ENCODE assay signal across 18 cellular contexts in the genomic region with DNA sequence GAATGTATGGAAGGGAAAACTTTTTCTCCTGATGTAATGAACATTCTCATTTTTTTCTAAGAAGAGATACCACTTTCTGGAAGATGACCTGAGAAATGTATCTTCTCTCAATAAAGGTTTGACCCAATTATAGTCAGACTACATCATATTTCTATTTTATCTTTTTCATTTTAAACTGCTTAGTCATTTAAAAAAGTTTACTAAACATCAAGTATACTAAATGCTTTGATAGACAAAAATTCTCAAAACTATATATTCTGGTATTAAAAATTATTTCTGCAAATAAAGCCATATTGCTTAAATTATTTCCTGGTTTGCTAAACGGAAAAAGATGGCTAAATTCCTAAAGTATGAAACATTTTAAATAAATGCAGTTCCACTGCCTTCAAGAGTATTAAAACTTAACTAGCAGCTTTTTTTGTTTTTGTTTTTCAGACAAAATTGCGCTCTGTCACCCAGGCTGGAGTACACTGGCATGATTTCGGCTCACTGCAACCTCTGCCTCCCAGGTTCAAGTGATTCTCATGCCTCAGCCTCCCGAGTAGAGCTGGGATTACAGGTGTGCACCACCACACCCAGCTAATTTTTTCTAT. TPM values are rescaled to one million over a fixed set of nuclear protein-coding genes. Genes with fewer than 3 reads are reported as not detected.
DNase-seq lines count a peak whose midpoint lies in the region; ATAC-seq and TF ChIP-seq lines count a peak whose summit lies in the region.
"Had no signal": no experiment of that assay in that cellular context is flagged by ENCODE, and none has a peak within 500 bp of the region (broad histone marks: within the 10 kb centered on the region; RNA-seq: fewer than 3 reads in every experiment).

No MANE protein-coding gene starts in this region.

- no peak overlapping the region for H3K23ac ChIP-seq in IMR-90 (ENCODE audit: low read depth, low read length)

- dilution Hi-C loops in IMR-90 (cut with HindIII; ENCODE audit: low sequenced_read_pairs, unreplicated experiment) = no loop called here

- DNase-seq in IMR-90 = no peak
- DNase-seq in activated naive CD8-positive, alpha-beta T cell treated with anti-CD3 and anti-CD28 coated beads for 36 hours = no peak
- DNase-seq in fibroblast of peridontal ligament (ENCODE audit: extremely low read depth) = peak; percentile 32
- no peak for DNase-seq in HCEC 1CT
- DNase-seq: COR-L47; DMS153; GOT3; NCI-H1930; NCI-H446; NCI-H69; NK-92 treated with Interleukin-12 subunit alpha and Interleukin-12 subunit beta, amount 100 ng/mL, for 24 hours; PC-3; SJCRH30; SW 1271 had no signal

- no peak for TF ChIP-seq RAD21 in IMR-90 (IDR thresholded peaks at IDR 0.05; ENCODE audit: low read length)

- intact Hi-C loops in IMR-90 (cut with micrococcal nuclease) = no loop called here

- H3K79me1 ChIP-seq in IMR-90 (ENCODE audit: low read depth in 1 of 2, low read length in 2 of 2) = peaks cover 31 to 74% of the 10 kb centered on the region in 2 experiments

- no peak overlapping the region for H2BK15ac ChIP-seq in IMR-90 (ENCODE audit: low read depth, low read length)

- CTCF ChIA-PET in IMR-90 (lab: Yijun Ruan, JAX) = no interaction called here

- no peak overlapping the region for H4K5ac ChIP-seq in IMR-90 (ENCODE audit: low read depth, low read length)

- peak overlapping the region in 6 of 11 experiments; percentile 6 to 37 (median 29); a peak in 3 of 22 replicates for H3K27ac ChIP-seq in BLaER1 treated with 17β-estradiol and CSF1 and Interleukin-3, amounts not matched to agents 10 nM and 100 nM
- no peak overlapping the region for H3K27ac ChIP-seq in IMR-90 (ENCODE audit: insufficient read depth, low read length)
- H3K27ac ChIP-seq: SJCRH30 had no signal

- no peak overlapping the region for H3K4ac ChIP-seq in IMR-90 (ENCODE audit: low read depth, low read length)

- H2BK120ac ChIP-seq in IMR-90 (ENCODE audit: low read depth, low read length) = no peak overlapping the region

- H3K9me3 ChIP-seq in BLaER1 treated with 17β-estradiol and CSF1 and Interleukin-3, amounts not matched to agents 10 nM and 100 nM (replicated peaks in 1 of 11) = peaks cover 0 to 43% (median 35%) of the 10 kb centered on the region in 11 experiments; a peak in 19 of 22 replicates
- H3K9me3 ChIP-seq in IMR-90 (ENCODE audit: control insufficient read depth, insufficient read depth, low read length) = no peaks in the 10 kb centered on the region
- H3K9me3 ChIP-seq: SJCRH30 had no signal

- 100% methylated on average over 1 of the region's 4 CpGs; no CpG with 5 or more reads in 1 of the 2 experiments for WGBS in IMR-90 (ENCODE audit: extremely low coverage in 2 of 2, insufficient read length in 1 of 2), 2 experiments

- H2AK9ac ChIP-seq in IMR-90 (replicated peaks; ENCODE audit: low read depth, low read length, poor library complexity) = no peak overlapping the region

- H3K9me3 Mint-ChIP-seq in activated naive CD8-positive, alpha-beta T cell treated with anti-CD3 and anti-CD28 coated beads for 36 hours = peaks cover 26% of the 10 kb centered on the region

- no peak overlapping the region for H2AK5ac ChIP-seq in IMR-90 (ENCODE audit: low read depth, low read length)

- no peaks in the 10 kb centered on the region for H3K27me3 ChIP-seq in BLaER1 treated with 17β-estradiol and CSF1 and Interleukin-3, amounts not matched to agents 10 nM and 100 nM
- no peaks in the 10 kb centered on the region for H3K27me3 ChIP-seq in IMR-90 (ENCODE audit: control insufficient read depth, insufficient read depth, low read length)
- H3K27me3 ChIP-seq: SJCRH30 had no signal

- no peak overlapping the region for H4K91ac ChIP-seq in IMR-90 (ENCODE audit: insufficient read depth, low read depth, low read length)

- H2BK20ac ChIP-seq in IMR-90 (ENCODE audit: low read depth, low read length) = no peak overlapping the region

- no peak overlapping the region for H3K9ac ChIP-seq in BLaER1 treated with 17β-estradiol and CSF1 and Interleukin-3, amounts not matched to agents 10 nM and 100 nM
- H3K9ac ChIP-seq in IMR-90 (ENCODE audit: low read depth, low read length) = no peak overlapping the region

- peaks cover 13% of the 10 kb centered on the region; the same call in 1 of the 2 replicates for H3K9me1 ChIP-seq in IMR-90 (ENCODE audit: insufficient read depth, low read length)

- no peak overlapping the region for H4K8ac ChIP-seq in IMR-90 (ENCODE audit: low read depth in 2 of 2, low read length in 2 of 2)

- peaks cover 18 to 62% (median 39%) of the 10 kb centered on the region in 10 experiments for H3K4me1 ChIP-seq in BLaER1 treated with 17β-estradiol and CSF1 and Interleukin-3, amounts not matched to agents 10 nM and 100 nM
- peaks cover 6% of the 10 kb centered on the region for H3K4me1 ChIP-seq in IMR-90 (ENCODE audit: control insufficient read depth, insufficient read depth, low read length)
- H3K4me1 ChIP-seq: SJCRH30 had no signal

- no peak overlapping the region for H3K14ac ChIP-seq in IMR-90 (replicated peaks; ENCODE audit: low read depth, low read length)

- peak overlapping the region; percentile 38 for H3K27ac Mint-ChIP-seq in activated naive CD8-positive, alpha-beta T cell treated with anti-CD3 and anti-CD28 coated beads for 36 hours

- no peak overlapping the region for H3K4me3 Mint-ChIP-seq in activated naive CD8-positive, alpha-beta T cell treated with anti-CD3 and anti-CD28 coated beads for 36 hours

- peaks cover 7 to 45% (median 34%) of the 10 kb centered on the region in 11 experiments; a peak in 20 of 22 replicates for H3K36me3 ChIP-seq in BLaER1 treated with 17β-estradiol and CSF1 and Interleukin-3, amounts not matched to agents 10 nM and 100 nM
- no peaks in the 10 kb centered on the region for H3K36me3 ChIP-seq in IMR-90 (ENCODE audit: control insufficient read depth, insufficient read depth, low read length)
- H3K36me3 ChIP-seq: SJCRH30 had no signal

- in situ Hi-C loops in IMR-90 (cut with MboI; ENCODE audit: low sequenced_read_pairs) = no loop called here

- H3K36me3 Mint-ChIP-seq in activated naive CD8-positive, alpha-beta T cell treated with anti-CD3 and anti-CD28 coated beads for 36 hours = peaks cover 64% of the 10 kb centered on the region

- no TSS peak for BruUV-seq in IMR-90 (replicated peaks; lab: Mats Ljungman, UMichigan)

- no peak overlapping the region for H3K4me3 ChIP-seq in BLaER1 treated with 17β-estradiol and CSF1 and Interleukin-3, amounts not matched to agents 10 nM and 100 nM
- no peak overlapping the region for H3K4me3 ChIP-seq in IMR-90 (ENCODE audit: insufficient read depth, low read depth, low read length)
- H3K4me3 ChIP-seq: SJCRH30 had no signal

- H3K18ac ChIP-seq in IMR-90 (ENCODE audit: low read depth, low read length) = no peak overlapping the region

- POLR2A ChIA-PET in IMR-90 (lab: Charles Lee; ENCODE audit: unreplicated experiment) = no interaction called here

- no peak for TF ChIP-seq CTCF in IMR-90 (conservative IDR thresholded peaks at IDR 0.05; ENCODE audit: low read depth, low read length)

- no peak overlapping the region for H3K56ac ChIP-seq in IMR-90 (ENCODE audit: extremely low read depth, insufficient read depth, low read length)

- no peaks in the 10 kb centered on the region for H3K27me3 Mint-ChIP-seq in activated naive CD8-positive, alpha-beta T cell treated with anti-CD3 and anti-CD28 coated beads for 36 hours

- H2AFZ ChIP-seq in IMR-90 (replicated peaks; ENCODE audit: low read length, poor library complexity) = no peak overlapping the region

- peaks cover 43% of the 10 kb centered on the region for H3K4me1 Mint-ChIP-seq in activated naive CD8-positive, alpha-beta T cell treated with anti-CD3 and anti-CD28 coated beads for 36 hours

- ATAC-seq in IMR-90 (ENCODE audit: low read depth) (no peak), HG03108 (IDR thresholded peaks at IDR 0.05; ENCODE audit: unreplicated experiment) (no peak), HG03045 (IDR thresholded peaks at IDR 0.05; ENCODE audit: unreplicated experiment) (no peak), GM19455 (IDR thresholded peaks at IDR 0.05; ENCODE audit: unreplicated experiment) (no peak)
- ATAC-seq: PC-3 had no signal

- H3K4me2 ChIP-seq in BLaER1 treated with 17β-estradiol and CSF1 and Interleukin-3, amounts not matched to agents 10 nM and 100 nM = peak overlapping the region in 9 of 11 experiments; percentile 8 to 83 (median 60); a peak in 14 of 22 replicates
- H3K4me2 ChIP-seq in IMR-90 (ENCODE audit: low read depth, low read length) = no peak overlapping the region

- TF ChIP-seq POLR2A in IMR-90 (IDR thresholded peaks at IDR 0.05; ENCODE audit: low read depth, low read length) = no peak

- H2BK5ac ChIP-seq in IMR-90 (ENCODE audit: low read depth, low read length, poor library complexity, severe bottlenecking) = no peak overlapping the region

- H4K20me1 ChIP-seq in BLaER1 treated with 17β-estradiol and CSF1 and Interleukin-3, amounts not matched to agents 10 nM and 100 nM = peaks cover 14 to 94% (median 50%) of the 10 kb centered on the region in 11 experiments; a peak in 17 of 22 replicates
- H4K20me1 ChIP-seq in IMR-90 (ENCODE audit: insufficient read depth, low read length) = peaks cover 74% of the 10 kb centered on the region

TF ChIP-seq in IMR-90, 13 proteins besides CTCF, POLR2A, EP300 and RAD21:
- 0 out of 2 replicates have a peak, but pooled peaks have one; percentile 4 for TF ChIP-seq NFE2L2 (IDR thresholded peaks at IDR 0.05; ENCODE audit: low read depth, low read length)
- TF ChIP-seq MAFK (IDR thresholded peaks at IDR 0.05; ENCODE audit: low read depth, low read length) = peak; percentile 36
- no peak for TF ChIP-seq CHD1 (IDR thresholded peaks at IDR 0.05; ENCODE audit: low read depth, low read length)

RNA-seq across cellular contexts. Expression of a gene that starts 37.1 kb away (rescaled TPM):
- 97.1 and 100 TPM in 2 replicates for total RNA-seq in IMR-90 (2012; rRNA removed)
- 29.1 and 34.3 TPM in 2 replicates for polyA plus RNA-seq in IMR-90 (2012; rRNA removed)
- polyA plus RNA-seq in IMR-90 (2012; cell fraction: cytosol; rRNA removed) = 14.9 and 17.1 TPM in 2 replicates
- 10.5 and 28.9 TPM in 2 replicates for polyA plus RNA-seq in IMR-90 (2012; cell fraction: nucleus; rRNA removed; ENCODE audit: low replicate concordance)
- total RNA-seq in activated naive CD8-positive, alpha-beta T cell treated with anti-CD3 and anti-CD28 coated beads for 36 hours = 10 to 100 TPM; 55.1 to 60.8 TPM
